1 cellular context compared by ENCODE assay signal in genomic region chr1:31422505-31423319, GRCh38.
A peak's percentile ranks its signal among the peaks of the same experiment; 100 is the strongest.
TF ChIP-seq lines count a peak whose summit lies in the region.

No MANE protein-coding gene starts in this region.

TF ChIP-seq in HepG2, 621 proteins besides CTCF, POLR2A, EP300 and RAD21 (continued from another document and continues in another):
- TF ChIP-seq ZNF691 (CRISPR knock-in tag; IDR thresholded peaks at IDR 0.05; ENCODE audit: borderline replicate concordance, low read depth) (no peak), TAF1 (CRISPR knock-in tag; IDR thresholded peaks at IDR 0.05) (no peak), TCF7 (IDR thresholded peaks at IDR 0.05; ENCODE audit: low read depth) (no peak), ZNF556 (CRISPR knock-in tag; IDR thresholded peaks at IDR 0.05; ENCODE audit: borderline replicate concordance) (no peak), HDAC6 (IDR thresholded peaks at IDR 0.05; ENCODE audit: low read depth, low read length) (no peak), MTF2 (CRISPR knock-in tag; IDR thresholded peaks at IDR 0.05; ENCODE audit: borderline replicate concordance) (no peak), NCOA1 (CRISPR knock-in tag; IDR thresholded peaks at IDR 0.05) (no peak), ARID4A (CRISPR knock-in tag; IDR thresholded peaks at IDR 0.05; ENCODE audit: borderline replicate concordance) (no peak; the same call in 1 of the 2 replicates), ARID5B (CRISPR knock-in tag; IDR thresholded peaks at IDR 0.05) (peak; percentile 51), NONO (IDR thresholded peaks at IDR 0.05) (no peak), NONO (CRISPR knock-in tag; conservative IDR thresholded peaks at IDR 0.05) (no peak), SP2 (CRISPR knock-in tag; IDR thresholded peaks at IDR 0.05) (no peak), ZNF605 (CRISPR knock-in tag; IDR thresholded peaks at IDR 0.05) (peak; percentile 82), PRPF4 (IDR thresholded peaks at IDR 0.05; ENCODE audit: low read depth, low read length, poor library complexity, severe bottlenecking) (no peak), IKZF1 (IDR thresholded peaks at IDR 0.05) (no peak), ZNF333 (CRISPR knock-in tag; IDR thresholded peaks at IDR 0.05; ENCODE audit: borderline replicate concordance) (no peak), ZNF343 (CRISPR knock-in tag; IDR thresholded peaks at IDR 0.05) (no peak), ZNF740 (CRISPR knock-in tag; IDR thresholded peaks at IDR 0.05) (no peak), ZNF24 (IDR thresholded peaks at IDR 0.05) (no peak), FOXO4 (CRISPR knock-in tag; conservative IDR thresholded peaks at IDR 0.05) (no peak), ZNF792 (CRISPR knock-in tag; IDR thresholded peaks at IDR 0.05) (no peak), ZSCAN31 (CRISPR knock-in tag; IDR thresholded peaks at IDR 0.05; ENCODE audit: low read depth) (no peak), ZNF639 (CRISPR knock-in tag; conservative IDR thresholded peaks at IDR 0.05) (no peak), ZNF549 (CRISPR knock-in tag; IDR thresholded peaks at IDR 0.05) (no peak), IKZF4 (CRISPR knock-in tag; IDR thresholded peaks at IDR 0.05; ENCODE audit: borderline replicate concordance, low read depth, not compliant biosample characterization) (no peak), ZNF451 (CRISPR knock-in tag; IDR thresholded peaks at IDR 0.05) (no peak), POGK (CRISPR knock-in tag; conservative IDR thresholded peaks at IDR 0.05) (no peak), ZNF251 (CRISPR knock-in tag; IDR thresholded peaks at IDR 0.05) (no peak), BRF2 (CRISPR knock-in tag; IDR thresholded peaks at IDR 0.05) (no peak), ZNF432 (CRISPR knock-in tag; IDR thresholded peaks at IDR 0.05; ENCODE audit: borderline replicate concordance) (no peak), ZSCAN22 (CRISPR knock-in tag; IDR thresholded peaks at IDR 0.05) (no peak), ZNF772 (CRISPR knock-in tag; IDR thresholded peaks at IDR 0.05) (0 out of 2 replicates have a peak, but pooled peaks have one; percentile 46), ESRRA (CRISPR knock-in tag; IDR thresholded peaks at IDR 0.05; ENCODE audit: low read depth) (no peak), ZNF264 (CRISPR knock-in tag; IDR thresholded peaks at IDR 0.05) (no peak), ZNF574 (CRISPR knock-in tag; IDR thresholded peaks at IDR 0.05) (peak; percentile 31; the same call in 1 of the 2 replicates), FOSL1 (CRISPR knock-in tag; IDR thresholded peaks at IDR 0.05; ENCODE audit: borderline replicate concordance) (no peak), TP53 (CRISPR knock-in tag; conservative IDR thresholded peaks at IDR 0.05) (no peak), TEF (CRISPR knock-in tag; IDR thresholded peaks at IDR 0.05) (no peak), SMARCE1 (IDR thresholded peaks at IDR 0.05; ENCODE audit: borderline replicate concordance) (no peak), AGO2 (optimal IDR thresholded peaks at IDR 0.05; ENCODE audit: low read depth, low read length) (no peak), ZBTB34 (CRISPR knock-in tag; IDR thresholded peaks at IDR 0.05) (no peak), PAF1 (CRISPR knock-in tag; IDR thresholded peaks at IDR 0.05) (no peak), KDM5B (CRISPR knock-in tag; IDR thresholded peaks at IDR 0.05; ENCODE audit: borderline replicate concordance) (no peak), ZNF570 (CRISPR knock-in tag; IDR thresholded peaks at IDR 0.05; ENCODE audit: borderline replicate concordance) (no peak), SRSF4 (IDR thresholded peaks at IDR 0.05; ENCODE audit: low read depth, low read length, poor library complexity, severe bottlenecking) (no peak), MIER3 (CRISPR knock-in tag; IDR thresholded peaks at IDR 0.05; ENCODE audit: borderline replicate concordance) (peak; percentile 35; the same call in 1 of the 2 replicates)
